13 cellular contexts compared by ENCODE assay signal in the genomic region with DNA sequence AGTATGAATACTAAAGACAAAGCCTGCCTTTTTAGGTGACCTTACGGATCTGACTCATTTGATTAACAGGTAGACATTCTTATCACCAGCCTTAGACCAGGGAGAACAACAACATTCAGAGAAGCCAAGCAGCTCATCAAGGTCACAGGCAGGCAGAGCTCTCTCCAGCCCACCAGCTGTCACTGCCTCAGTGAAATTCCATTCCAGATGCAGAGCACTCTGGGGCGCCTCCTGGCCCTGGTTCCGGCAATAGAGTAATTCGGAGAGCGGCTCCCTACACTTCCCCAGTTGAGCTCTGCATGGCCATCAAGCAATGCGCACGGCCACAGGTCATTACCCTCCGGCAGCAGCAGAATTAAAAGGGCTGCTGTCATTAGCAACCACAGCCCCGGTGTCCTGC.
DNase-seq lines count a peak whose midpoint lies in the region; ATAC-seq and TF ChIP-seq lines count a peak whose summit lies in the region.
"Had no signal": no experiment of that assay in that cellular context is flagged by ENCODE, and none has a peak within 500 bp of the region (broad histone marks: within the 10 kb centered on the region; RNA-seq: fewer than 3 reads in every experiment).

No MANE protein-coding gene starts in this region.

- H2AFZ ChIP-seq in neuronal stem cell (ENCODE audit: low read length), result no peak overlapping the region

- H3K4ac ChIP-seq in neuronal stem cell (ENCODE audit: low read length), result no peak overlapping the region

- no peaks in the 10 kb centered on the region for H3K79me1 ChIP-seq in neuronal stem cell (ENCODE audit: low read depth, low read length)

- H3K23ac ChIP-seq in neuronal stem cell (ENCODE audit: low read depth, low read length, poor library complexity), result no peak overlapping the region

- H2BK15ac ChIP-seq in neuronal stem cell (ENCODE audit: low read length), result no peak overlapping the region

- H3K9me3 ChIP-seq in body of pancreas (no peaks in the 10 kb centered on the region), neuronal stem cell (replicated peaks in 1 of 2; ENCODE audit: control insufficient read depth in 2 of 2, insufficient read depth in 1 of 2, low read depth in 1 of 2, low read length in 2 of 2) (peaks cover 0 to 4% of the 10 kb centered on the region in 2 donors)
- H3K9me3 ChIP-seq: A549 had no signal

- TF ChIP-seq POLR2A in body of pancreas (IDR thresholded peaks at IDR 0.05), result no peak

- H2BK5ac ChIP-seq in neuronal stem cell (ENCODE audit: low read length), result no peak overlapping the region

- no peak overlapping the region for H2BK12ac ChIP-seq in neuronal stem cell (ENCODE audit: low read length)

- peak overlapping the region in 1 of 4 donors; percentile 62 for H3K27ac ChIP-seq in body of pancreas
- H3K27ac ChIP-seq in neuronal stem cell (replicated peaks; ENCODE audit: low read length), result no peak overlapping the region
- H3K27ac ChIP-seq: A549 had no signal

- peak; percentile 20 to 83 (median 50) for DNase-seq in body of pancreas
- DNase-seq in neuronal stem cell (ENCODE audit: low spot score), result no peak
- DNase-seq in sciatic nerve (ENCODE audit: low spot score), result peak; percentile 38
- no peak for DNase-seq in NCI-H1436 (lab: John Stamatoyannopoulos, UW)
- DNase-seq: Calu3; CD4-positive, CD25-positive, alpha-beta regulatory T cell; DMS 273 treated with DMSO at 0.1 percent for 48 hours; GOT3; H9 had no signal

- no peaks in the 10 kb centered on the region for H3K27me3 ChIP-seq in body of pancreas
- no peaks in the 10 kb centered on the region for H3K27me3 ChIP-seq in neuronal stem cell (ENCODE audit: control insufficient read depth in 3 of 3, insufficient read depth in 3 of 3, low read depth in 1 of 3, low read length in 3 of 3)

- H3K14ac ChIP-seq in neuronal stem cell (ENCODE audit: low read length), result no peak overlapping the region

- H4K8ac ChIP-seq in neuronal stem cell (ENCODE audit: low read depth, low read length), result no peak overlapping the region

- intact Hi-C loops in body of pancreas (cut with DNase I) (no loop called here), sciatic nerve (cut with DNase I) (no loop called here)

- no peaks in the 10 kb centered on the region for H3K36me3 ChIP-seq in body of pancreas (replicated peaks in 1 of 2; ENCODE audit: insufficient read depth in 1 of 2, low read depth in 2 of 2)
- H3K36me3 ChIP-seq in neuronal stem cell (replicated peaks in 1 of 2; ENCODE audit: control insufficient read depth in 2 of 2, insufficient read depth in 2 of 2, low read length in 2 of 2), result no peaks in the 10 kb centered on the region

- H2AK5ac ChIP-seq in neuronal stem cell (ENCODE audit: low read depth, low read length), result peak overlapping the region; percentile 32

- H3K9ac ChIP-seq in neuronal stem cell (ENCODE audit: low read depth, low read length, poor library complexity), result no peak overlapping the region

- H3K4me2 ChIP-seq in neuronal stem cell (ENCODE audit: insufficient read depth, low read length, poor library complexity, severe bottlenecking), result no peak overlapping the region
- H3K4me2 ChIP-seq: A549 had no signal

- no peak overlapping the region for H3K18ac ChIP-seq in neuronal stem cell (ENCODE audit: low read length)

- no peak overlapping the region for H2BK120ac ChIP-seq in neuronal stem cell (ENCODE audit: low read depth, low read length)

- WGBS in body of pancreas, 2 donors, result 32 to 47% methylated on average over 8 to 9 of the region's 9 CpGs
- no CpG with 5 or more reads among the region's 9 CpGs for WGBS in neuronal stem cell (ENCODE audit: extremely low coverage in 2 of 2, insufficient read length in 2 of 2, insufficient replicate concordance in 1 of 2), 2 donors

- peak in 1 of 7 experiments; percentile 18 for TF ChIP-seq CTCF in body of pancreas (IDR thresholded peaks at IDR 0.05)

- ATAC-seq in body of pancreas, result peak; percentile 47
- no peak for ATAC-seq in sciatic nerve
- ATAC-seq in GM19395 (IDR thresholded peaks at IDR 0.05; ENCODE audit: unreplicated experiment), result no peak
- ATAC-seq in GM19455 (IDR thresholded peaks at IDR 0.05; ENCODE audit: unreplicated experiment), result no peak
- ATAC-seq: A549, GM12878 had no signal

- H4K91ac ChIP-seq in neuronal stem cell (ENCODE audit: low read depth, low read length, poor library complexity), result no peak overlapping the region

- H3K4me3 ChIP-seq in body of pancreas (no peak overlapping the region), neuronal stem cell (ENCODE audit: low read length in 2 of 2) (no peak overlapping the region)
- H3K4me3 ChIP-seq: A549, GM12878 had no signal

- H3K4me1 ChIP-seq in body of pancreas, result peaks cover 9% of the 10 kb centered on the region
- peaks cover 0 to 4% of the 10 kb centered on the region in 2 donors for H3K4me1 ChIP-seq in neuronal stem cell (ENCODE audit: control insufficient read depth in 2 of 2, insufficient read depth in 1 of 2, low read depth in 1 of 2, low read length in 2 of 2)
- H3K4me1 ChIP-seq: A549 had no signal

Comparison
In these comparisons a context has a peak if more than half of its experiments do, and no peak if none do; other contexts are left out.
1. DNase-seq: peak in body of pancreas (4 of 4) and sciatic nerve (single experiment); none in neuronal stem cell (single experiment) and NCI-H1436 (single experiment).